ENCODE assay signal across 12 cellular contexts in genomic region chr9:127522727-127523126, GRCh38.
DNase-seq lines count a peak whose midpoint lies in the region; TF ChIP-seq lines count a peak whose summit lies in the region.
"Had no signal": no experiment of that assay in that cellular context is flagged by ENCODE, and none has a peak within 500 bp of the region (broad histone marks: within the 10 kb centered on the region; RNA-seq: fewer than 3 reads in every experiment).

No MANE protein-coding gene starts in this region.

- BruUV-seq in Calu3 (replicated peaks; lab: Mats Ljungman, UMichigan): no TSS peak

- TF ChIP-seq POLR2A in sigmoid colon (IDR thresholded peaks at IDR 0.05): no peak

- peak overlapping the region; percentile 61 for H3K4me3 Mint-ChIP-seq in Calu3 (ENCODE audit: low read depth, unreplicated experiment)
- H3K4me3 Mint-ChIP-seq: neural progenitor cell; T-helper 1 cell treated with Interleukin-12 subunit alpha and Interleukin-12 subunit beta and Interleukin-4 antibody, amounts not matched to agents 30 μg/mL and 1 μg/mL, for 36 hours had no signal

- H3K36me3 Mint-ChIP-seq in Calu3 (ENCODE audit: insufficient read depth, unreplicated experiment): peaks cover 68% of the 10 kb centered on the region

- H3K9me3 Mint-ChIP-seq in Calu3 (ENCODE audit: low read depth, unreplicated experiment): no peaks in the 10 kb centered on the region

- no peak for TF ChIP-seq EP300 in sigmoid colon (IDR thresholded peaks at IDR 0.05)

- WGBS in sigmoid colon, 2 donors: 13 to 73% methylated on average over 2 of the region's 2 CpGs

- no peaks in the 10 kb centered on the region for H3K27me3 Mint-ChIP-seq in Calu3 (ENCODE audit: unreplicated experiment)

- no peak for TF ChIP-seq CTCF in Calu3 (IDR thresholded peaks at IDR 0.05; ENCODE audit: unreplicated experiment)
- no peak for TF ChIP-seq CTCF in fibroblast of mammary gland (conservative IDR thresholded peaks at IDR 0.05; ENCODE audit: control insufficient read depth, insufficient read depth, low read depth, low read length)
- no peak for TF ChIP-seq CTCF in sigmoid colon (IDR thresholded peaks at IDR 0.05)
- TF ChIP-seq CTCF in BE2C (IDR thresholded peaks at IDR 0.05; ENCODE audit: low read depth, low read length): no peak

- intact Hi-C loops in Calu3 (cut with micrococcal nuclease; ENCODE audit: unreplicated experiment) (no loop called here), sigmoid colon (cut with DNase I) (loop anchor here (5.0 kb wide), 1 partner anchor 60 kb away; no protein-coding TSS in a partner anchor)

- H3K4me1 ChIP-seq in sigmoid colon (peaks cover 0 to 86% (median 65%) of the 10 kb centered on the region in 4 donors), BE2C (no peaks in the 10 kb centered on the region)
- H3K4me1 ChIP-seq: neural progenitor cell had no signal

- peaks cover 18% of the 10 kb centered on the region for H3K4me1 Mint-ChIP-seq in Calu3 (ENCODE audit: low read depth, unreplicated experiment)

- CTCF ChIA-PET in Calu3 (lab: Charles Lee): interaction anchor here (0.9 to 2.0 kb wide), 2 partner anchors 23 to 56 kb away, joined by 3 to 7 read pairs; no protein-coding TSS in a partner anchor

- peak overlapping the region; percentile 88 for H3K27ac Mint-ChIP-seq in Calu3 (ENCODE audit: unreplicated experiment)
- H3K27ac Mint-ChIP-seq: neural progenitor cell; T-helper 1 cell treated with Interleukin-12 subunit alpha and Interleukin-12 subunit beta and Interleukin-4 antibody, amounts not matched to agents 30 μg/mL and 1 μg/mL, for 36 hours had no signal

- DNase-seq in Calu3: peak; percentile 63
- DNase-seq in RPMI7951 (ENCODE audit: low read depth): peak; percentile 76
- DNase-seq in fibroblast of mammary gland (ENCODE audit: low read depth): peak; percentile 37
- DNase-seq in sigmoid colon: no peak
- no peak for DNase-seq in C1 segment of cervical spinal cord (lab: John Stamatoyannopoulos, UW)
- DNase-seq in BE2C: no peak
- no peak for DNase-seq in SKM-1 (lab: John Stamatoyannopoulos, UW; ENCODE audit: unreplicated experiment)
- DNase-seq in activated gamma-delta T cell treated with Interleukin-2 at 50 U/mL for 16 hours: no peak
- DNase-seq: NCI-H510A had no signal

- peak overlapping the region; percentile 73 to 90 (median 82) for H3K27ac ChIP-seq in sigmoid colon
- H3K27ac ChIP-seq: neural progenitor cell had no signal

- peaks cover 9 to 46% (median 20%) of the 10 kb centered on the region in 4 donors for H3K36me3 ChIP-seq in sigmoid colon
- H3K36me3 ChIP-seq in BE2C: no peaks in the 10 kb centered on the region; the same call in 1 of the 2 replicates

- no peaks in the 10 kb centered on the region for H3K27me3 ChIP-seq in sigmoid colon
- no peaks in the 10 kb centered on the region for H3K27me3 ChIP-seq in BE2C
- H3K27me3 ChIP-seq: neural progenitor cell had no signal

- H3K9me3 ChIP-seq in sigmoid colon: peaks cover 0 to 6% (median 4%) of the 10 kb centered on the region in 4 donors
- H3K9me3 ChIP-seq in BE2C: peaks cover 6% of the 10 kb centered on the region

- no peak overlapping the region for H3K4me3 ChIP-seq in fibroblast of mammary gland (ENCODE audit: control insufficient read depth, low read depth, low read length)
- no peak overlapping the region for H3K4me3 ChIP-seq in sigmoid colon
- no peak overlapping the region for H3K4me3 ChIP-seq in BE2C (ENCODE audit: low read depth, low read length)
- H3K4me3 ChIP-seq: K562, neural progenitor cell had no signal

Comparison
In these comparisons a context has a peak if more than half of its experiments do, and no peak if none do; other contexts are left out.
1. DNase-seq: peak in Calu3 (single experiment), RPMI7951 (single experiment) and fibroblast of mammary gland (single experiment); none in sigmoid colon (single experiment), C1 segment of cervical spinal cord (0 of 14), BE2C (single experiment), SKM-1 (single experiment) and activated gamma-delta T cell treated with Interleukin-2 at 50 U/mL for 16 hours (single experiment).